19 cellular contexts compared by ENCODE assay signal in genomic region chr2:86631846-86632485, GRCh38. TPM values are rescaled to one million over a fixed set of nuclear protein-coding genes. Genes with fewer than 3 reads are reported as not detected.
DNase-seq lines count a peak whose midpoint lies in the region; ATAC-seq, FAIRE-seq and TF ChIP-seq lines count a peak whose summit lies in the region.
"Had no signal": no experiment of that assay in that cellular context is flagged by ENCODE, and none has a peak within 500 bp of the region (broad histone marks: within the 10 kb centered on the region; RNA-seq: fewer than 3 reads in every experiment).

No MANE protein-coding gene starts in this region.

- peak overlapping the region; percentile 73 for H3K4me2 ChIP-seq in A549

- TF ChIP-seq POLR2A in A549 (IDR thresholded peaks at IDR 0.05; ENCODE audit: low read length) (no peak), H54 (IDR thresholded peaks at IDR 0.05; ENCODE audit: low read depth, low read length) (no peak)

- TF ChIP-seq EP300 in A549 (IDR thresholded peaks at IDR 0.05) = no peak

- H3K36me3 ChIP-seq in liver (ENCODE audit: control insufficient read depth in 4 of 4, insufficient read depth in 3 of 4, low read depth in 1 of 4, low read length in 3 of 4) = no peaks in the 10 kb centered on the region
- H3K36me3 ChIP-seq: vagina had no signal

- POLR2A ChIA-PET in A549 (lab: Yijun Ruan, JAX) = no interaction called here

- CTCF ChIA-PET in A549 (lab: Yijun Ruan, JAX) = interaction anchor here (3.4 kb wide), 1 partner anchor 9 kb away, joined by 9 read pairs; no protein-coding TSS in a partner anchor

- FAIRE-seq in A549 (lab: Jason Lieb, UNC) (no peak), H54 (lab: Jason Lieb, UNC) (no peak)

- 23% methylated on average over 10 of the region's 10 CpGs for WGBS in A549 (ENCODE audit: missing lambda C conversion rate)
- WGBS in liver = 37% methylated on average over 10 of the region's 10 CpGs

- H3K4me1 ChIP-seq in A549 (peaks cover 51% of the 10 kb centered on the region), liver (ENCODE audit: control insufficient read depth in 4 of 4, insufficient read depth in 4 of 4, low read length in 3 of 4) (peaks cover 22 to 55% (median 40%) of the 10 kb centered on the region in 4 donors)
- H3K4me1 ChIP-seq: vagina had no signal

- TF ChIP-seq CTCF in A549 (IDR thresholded peaks at IDR 0.05) = no peak
- TF ChIP-seq CTCF in liver (IDR thresholded peaks at IDR 0.05; ENCODE audit: low read depth, low read length, missing input control) = no peak

- H3K9me3 ChIP-seq in A549 = no peaks in the 10 kb centered on the region
- H3K9me3 ChIP-seq in liver (ENCODE audit: control insufficient read depth in 4 of 4, low read length in 3 of 4) = no peaks in the 10 kb centered on the region
- H3K9me3 ChIP-seq: vagina had no signal

- H3K27ac ChIP-seq in A549 (peak overlapping the region; percentile 65 to 76), liver (ENCODE audit: low read depth in 1 of 2, low read length in 2 of 2) (peak overlapping the region; percentile 56 to 61)
- H3K27ac ChIP-seq: coronary artery, vagina had no signal

- peak; percentile 65 to 78 for ATAC-seq in A549
- no peak for ATAC-seq in GM21528 (IDR thresholded peaks at IDR 0.05; ENCODE audit: low FRiP score, unreplicated experiment)
- ATAC-seq: naive thymus-derived CD4-positive, alpha-beta T cell; SK-N-SH treated with all-trans-retinoic acid at 6 μM for 48 hours had no signal

- no peaks in the 10 kb centered on the region for H3K27me3 ChIP-seq in liver (ENCODE audit: control insufficient read depth in 4 of 4, insufficient read depth in 4 of 4, low read length in 3 of 4)
- H3K27me3 ChIP-seq: vagina had no signal

- 0 out of 5 replicates have a peak, but pooled peaks of 1 of the 2 experiments have one; percentile 0 for TF ChIP-seq RAD21 in A549 (conservative IDR thresholded peaks at IDR 0.05 in 1 of 2, IDR thresholded peaks at IDR 0.05 in 1 of 2)
- TF ChIP-seq RAD21 in liver (IDR thresholded peaks at IDR 0.05) = no peak

- DNase-seq in A549 (ENCODE audit: low read depth in 1 of 2, low spot score in 1 of 2) (peak in 1 of 2 experiments; percentile 37), NCI-H146 (lab: John Stamatoyannopoulos, UW) (peak; percentile 52), cerebellar nuclear complex (lab: John Stamatoyannopoulos, UW) (peak; percentile 14 to 17), DMS153 (lab: John Stamatoyannopoulos, UW) (no peak), H54 (ENCODE audit: insufficient read length, low spot score) (no peak), HCEC 1CT (no peak)
- DNase-seq: amniotic stem cell; KBM-7; left cardiac atrium; naive thymus-derived CD4-positive, alpha-beta T cell; NCI-H1436; NCI-H524 treated with DMSO at 0.1 percent for 48 hours; OCI-M1; stimulated activated CD4-positive, alpha-beta T cell treated with anti-CD3 and anti-CD28 coated beads, Interleukin-15, amount 100 ng/mL, for 24 hours had no signal

- H3K4me3 ChIP-seq in A549 (no peak overlapping the region), liver (ENCODE audit: low read depth in 1 of 3, low read length in 3 of 3) (peak overlapping the region in 2 of 3 donors; percentile 5 to 16)
- H3K4me3 ChIP-seq: coronary artery, vagina had no signal

- peak overlapping the region in 1 of 2 donors; percentile 78 for H3K9ac ChIP-seq in liver (ENCODE audit: low read depth in 1 of 2, low read length in 2 of 2)

TF ChIP-seq in A549, 52 proteins besides CTCF, POLR2A, EP300 and RAD21:
- TF ChIP-seq FOXS1 (CRISPR knock-in tag; IDR thresholded peaks at IDR 0.05) (no peak), TFCP2L1 (CRISPR knock-in tag; IDR thresholded peaks at IDR 0.05) (no peak), KDM1A (IDR thresholded peaks at IDR 0.05; ENCODE audit: low read depth) (no peak), SREBF2 (IDR thresholded peaks at IDR 0.05) (no peak), ZC3H11A (IDR thresholded peaks at IDR 0.05) (no peak), CHD4 (IDR thresholded peaks at IDR 0.05; ENCODE audit: borderline replicate concordance) (no peak), ZSCAN20 (CRISPR knock-in tag; IDR thresholded peaks at IDR 0.05) (no peak), HMGXB4 (CRISPR knock-in tag; IDR thresholded peaks at IDR 0.05; ENCODE audit: borderline replicate concordance) (no peak), NR3C1 (IDR thresholded peaks at IDR 0.05) (no peak), RFX5 (IDR thresholded peaks at IDR 0.05) (no peak), MYC (IDR thresholded peaks at IDR 0.05; ENCODE audit: borderline replicate concordance, low read length) (no peak), EHF (CRISPR knock-in tag; IDR thresholded peaks at IDR 0.05) (no peak), JUN (IDR thresholded peaks at IDR 0.05) (no peak), HOXA7 (CRISPR knock-in tag; IDR thresholded peaks at IDR 0.05) (no peak), JUNB (IDR thresholded peaks at IDR 0.05) (no peak)

TF ChIP-seq in liver, 16 proteins besides CTCF, POLR2A, EP300 and RAD21:
- TF ChIP-seq JUND (IDR thresholded peaks at IDR 0.05) = no peak
- TF ChIP-seq SP1 (IDR thresholded peaks at IDR 0.05) = no peak
- TF ChIP-seq TAF1 (conservative IDR thresholded peaks at IDR 0.05) = no peak
- no peak for TF ChIP-seq ZBTB33 (IDR thresholded peaks at IDR 0.05)
- no peak for TF ChIP-seq NR2F2 (IDR thresholded peaks at IDR 0.05)
- TF ChIP-seq ATF3 (IDR thresholded peaks at IDR 0.05) = no peak
- TF ChIP-seq RXRA (IDR thresholded peaks at IDR 0.05) = no peak
- no peak for TF ChIP-seq REST (IDR thresholded peaks at IDR 0.05)
- no peak for TF ChIP-seq EGR1 (IDR thresholded peaks at IDR 0.05; ENCODE audit: low read depth in 2 of 2)
- no peak for TF ChIP-seq FOXA1 (IDR thresholded peaks at IDR 0.05)
- no peak for TF ChIP-seq MAX (IDR thresholded peaks at IDR 0.05)
- no peak for TF ChIP-seq HNF4G (IDR thresholded peaks at IDR 0.05)
- TF ChIP-seq GABPA (IDR thresholded peaks at IDR 0.05 in 1 of 2, conservative IDR thresholded peaks at IDR 0.05 in 1 of 2) = no peak
- no peak for TF ChIP-seq YY1 (IDR thresholded peaks at IDR 0.05)
- TF ChIP-seq HNF4A (conservative IDR thresholded peaks at IDR 0.05) = no peak
- TF ChIP-seq FOXA2 (IDR thresholded peaks at IDR 0.05) = no peak

RNA-seq across cellular contexts. Expression of gene RNF103, which starts 8.3 kb away (rescaled TPM):
- 30.0 and 38.3 TPM in 2 replicates for polyA plus RNA-seq in A549 (2011; rRNA removed)
- 6.0 and 7.1 TPM in 2 replicates for polyA plus RNA-seq in A549 (2012; cell fraction: cytosol; rRNA removed)
- polyA plus RNA-seq in A549 (2012; cell fraction: nucleus; rRNA removed) = 9.1 and 15.3 TPM in 2 replicates
- polyA plus RNA-seq in A549 (2017; fragmentation: RNase III; extraction: RNeasy Plus Mini Kit Qiagen cat#74134 plus additional on column Dnase treatment) = 18.8 to 23.1 TPM (median 20.0 TPM) in 3 replicates
- polyA minus RNA-seq in A549 (2011; rRNA and poly(A)+ RNA removed) = 16.4 and 16.9 TPM in 2 replicates
- 10 to 100 TPM; 18.5 to 38.2 TPM for total RNA-seq in liver
- 10 to 100 TPM; 15.4 to 20.4 TPM for polyA plus RNA-seq in liver

Comparison
In these comparisons a context has a peak if more than half of its experiments do, and no peak if none do; other contexts are left out.
1. DNase-seq: peak in NCI-H146 (single experiment) and cerebellar nuclear complex (2 of 2); none in DMS153 (single experiment), H54 (single experiment) and HCEC 1CT (single experiment).